ENCODE assay signal across 19 cellular contexts in the genomic region with DNA sequence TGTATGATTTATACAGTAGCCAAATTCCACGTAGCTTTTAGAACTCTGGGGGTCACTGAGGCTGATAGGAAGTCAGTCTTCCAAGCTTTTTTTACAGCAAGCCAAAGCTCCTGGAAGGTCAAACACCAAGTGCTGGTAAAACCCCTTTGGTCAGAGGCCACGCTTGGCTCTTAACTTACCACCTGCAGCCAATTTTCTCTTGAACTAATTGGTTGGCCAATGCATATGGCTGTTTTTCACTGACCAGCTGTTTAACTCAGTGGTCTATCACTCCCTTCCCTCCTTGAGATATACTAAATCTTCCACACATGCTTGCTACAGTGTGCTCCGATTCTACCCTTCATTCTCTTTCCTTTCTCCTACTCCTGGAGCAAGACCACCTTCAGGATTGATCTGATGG.
"Had no signal": no experiment of that assay in that cellular context is flagged by ENCODE, and none has a peak within 500 bp of the region (broad histone marks: within the 10 kb centered on the region; RNA-seq: fewer than 3 reads in every experiment).

No MANE protein-coding gene starts in this region.

- H3K36me3 ChIP-seq: Peyer's patch, SJCRH30 had no signal

- H3K4me1 ChIP-seq: Peyer's patch had no signal

- H3K27ac ChIP-seq: PC-9, Peyer's patch, SJCRH30 had no signal

- H3K27me3 ChIP-seq: Peyer's patch, SJCRH30 had no signal

- H3K4me3 ChIP-seq: PC-9, Peyer's patch, SJCRH30 had no signal

- H3K9me3 ChIP-seq: Peyer's patch, SJCRH30 had no signal

- DNase-seq: KBM-7; MV-4-11; NCI-H1048; NCI-H1105; NCI-H1417; NCI-H1436 treated with DMSO at 0.1 percent for 48 hours; NCI-H1694; NCI-H187 treated with DMSO at 0.1 percent for 48 hours; NCI-H2171 treated with DMSO at 0.1 percent for 48 hours; NCI-H446 treated with DMSO at 0.1 percent for 48 hours; NCI-H510A treated with DMSO at 0.1 percent for 48 hours; NCI-H526; NCI-H748 treated with DMSO at 0.1 percent for 48 hours; NK-92 treated with Interleukin-12 subunit alpha and Interleukin-12 subunit beta, amount 100 ng/mL, for 24 hours; OCI-M1; PC-9; Peyer's patch; SHP77 treated with DMSO at 0.1 percent for 48 hours; SJCRH30 had no signal
